In genomic region chr10:100184426-100185219, GRCh38 we compare ENCODE assay signal across 2 cellular contexts.
TF ChIP-seq lines count a peak whose summit lies in the region.

No MANE protein-coding gene starts in this region.

TF ChIP-seq in GM12878, 131 proteins besides CTCF, POLR2A, EP300 and RAD21:
- TF ChIP-seq TAF1 (IDR thresholded peaks at IDR 0.05; ENCODE audit: borderline replicate concordance, low read depth, low read length): no peak
- peak; percentile 15; the same call in 1 of the 2 replicates for TF ChIP-seq JUNB (IDR thresholded peaks at IDR 0.05)
- TF ChIP-seq RAD51 (IDR thresholded peaks at IDR 0.05): no peak

TF ChIP-seq in HepG2, 621 proteins besides CTCF, POLR2A, EP300 and RAD21:
- TF ChIP-seq SMYD3 (CRISPR knock-in tag; IDR thresholded peaks at IDR 0.05) (peak; percentile 30; the same call in 1 of the 2 replicates), GMEB1 (CRISPR knock-in tag; IDR thresholded peaks at IDR 0.05; ENCODE audit: borderline replicate concordance) (no peak), TARDBP (CRISPR knock-in tag; IDR thresholded peaks at IDR 0.05) (0 out of 2 replicates have a peak, but pooled peaks have one; percentile 30)
TF ChIP-seq in HepG2: peak in this region for 2.
